Comparison of ENCODE assay signal across 21 cellular contexts in genomic region chr22:19258371-19258770, GRCh38. TPM values are rescaled to one million over a fixed set of nuclear protein-coding genes. Genes with fewer than 3 reads are reported as not detected.
DNase-seq lines count a peak whose midpoint lies in the region; ATAC-seq, FAIRE-seq and TF ChIP-seq lines count a peak whose summit lies in the region.
"Had no signal": no experiment of that assay in that cellular context is flagged by ENCODE, and none has a peak within 500 bp of the region (broad histone marks: within the 10 kb centered on the region; RNA-seq: fewer than 3 reads in every experiment).

No MANE protein-coding gene starts in this region.

- H3K36me3 ChIP-seq in K562 (ENCODE audit: control insufficient read depth, insufficient read depth, low read length) (no peaks in the 10 kb centered on the region), gastroesophageal sphincter (peaks cover 0 to 22% of the 10 kb centered on the region in 2 donors)

- no peak for DNase-seq in activated CD4-positive, alpha-beta T cell treated with anti-CD3 and anti-CD28 coated beads, Interleukin-2, amount 10 ng/mL, durations not matched to agents 7 days and 5 days
- DNase-seq in activated CD4-positive, alpha-beta T cell treated with anti-CD3 and anti-CD28 coated beads for 48 hours, result no peak
- DNase-seq in K562 (ENCODE audit: extremely low read depth in 1 of 4, low spot score in 3 of 4), result no peak
- DNase-seq in osteocyte (ENCODE audit: extremely low spot score, unreplicated experiment), result peak; percentile 57
- DNase-seq: AML-193; Caco-2; Calu3; CD4-positive, alpha-beta T cell; CD8-positive, alpha-beta T cell; GF-D8 had no signal

- no peak for TF ChIP-seq POLR2A in K562 (conservative IDR thresholded peaks at IDR 0.05)
- no peak for TF ChIP-seq POLR2A in gastroesophageal sphincter (IDR thresholded peaks at IDR 0.05)

- no peak overlapping the region for H2AFZ ChIP-seq in K562 (ENCODE audit: low read depth, low read length)

- no peak overlapping the region for H3K4me3 Mint-ChIP-seq in activated CD4-positive, alpha-beta T cell treated with anti-CD3 and anti-CD28 coated beads, Interleukin-2, amount 10 ng/mL, durations not matched to agents 7 days and 5 days
- H3K4me3 Mint-ChIP-seq in osteocyte (ENCODE audit: unreplicated experiment), result no peak overlapping the region
- H3K4me3 Mint-ChIP-seq: B cell had no signal

- H3K4me1 ChIP-seq in K562 (replicated peaks in 1 of 2; ENCODE audit: control insufficient read depth in 2 of 2, insufficient read depth in 2 of 2, low read length in 2 of 2) (peaks cover 0 to 9% of the 10 kb centered on the region in 2 experiments; a peak in 1 of 5 replicates), gastroesophageal sphincter (peaks cover 0 to 9% (median 0%) of the 10 kb centered on the region in 3 donors)
- H3K4me1 ChIP-seq: A549, Caco-2 had no signal

- in situ Hi-C loops in K562 (cut with MboI), result no loop called here

- TF ChIP-seq CTCF in K562 (IDR thresholded peaks at IDR 0.05 in 2 of 3, conservative IDR thresholded peaks at IDR 0.05 in 1 of 3; ENCODE audit: insufficient read depth in 2 of 3, low read depth in 1 of 3, low read length in 3 of 3), result peak in 1 of 3 experiments; percentile 24; a peak in 2 of 6 replicates
- no peak for TF ChIP-seq CTCF in osteocyte (IDR thresholded peaks at IDR 0.05)
- TF ChIP-seq CTCF in gastroesophageal sphincter (IDR thresholded peaks at IDR 0.05), result no peak

- no peaks in the 10 kb centered on the region for H4K20me1 ChIP-seq in K562 (replicated peaks; ENCODE audit: control insufficient read depth, insufficient read depth, low read length)
- H4K20me1 ChIP-seq: BLaER1 treated with 17β-estradiol and CSF1 and Interleukin-3, amounts not matched to agents 10 nM and 100 nM had no signal

- 34% methylated on average over 7 of the region's 7 CpGs for WGBS in K562 (ENCODE audit: insufficient coverage, low coverage, missing lambda C conversion rate)
- WGBS in gastroesophageal sphincter (ENCODE audit: low coverage in 1 of 2), 2 donors, result 95% methylated on average over 3 of the region's 7 CpGs; no CpG with 5 or more reads in 1 of the 2 donors

- peak overlapping the region; percentile 51 for H3K27ac Mint-ChIP-seq in activated CD4-positive, alpha-beta T cell treated with anti-CD3 and anti-CD28 coated beads, Interleukin-2, amount 10 ng/mL, durations not matched to agents 7 days and 5 days
- no peak overlapping the region for H3K27ac Mint-ChIP-seq in osteocyte (ENCODE audit: unreplicated experiment)
- H3K27ac Mint-ChIP-seq: B cell; CD4-positive, alpha-beta T cell; CD8-positive, alpha-beta T cell had no signal

- no peak overlapping the region for H3K4me3 ChIP-seq in K562
- no peak overlapping the region for H3K4me3 ChIP-seq in gastroesophageal sphincter
- H3K4me3 ChIP-seq: A549; BLaER1 treated with 17β-estradiol and CSF1 and Interleukin-3, amounts not matched to agents 10 nM and 100 nM had no signal

- peaks cover 3% of the 10 kb centered on the region for H3K27me3 Mint-ChIP-seq in activated CD4-positive, alpha-beta T cell treated with anti-CD3 and anti-CD28 coated beads, Interleukin-2, amount 10 ng/mL, durations not matched to agents 7 days and 5 days
- H3K27me3 Mint-ChIP-seq in osteocyte (ENCODE audit: unreplicated experiment), result no peaks in the 10 kb centered on the region
- H3K27me3 Mint-ChIP-seq: CD4-positive, alpha-beta T cell had no signal

- H3K27me3 ChIP-seq in K562 (ENCODE audit: control insufficient read depth in 2 of 2, insufficient read depth in 2 of 2, low read length in 2 of 2) (peaks cover 0 to 6% of the 10 kb centered on the region in 2 experiments; a peak in 1 of 5 replicates), gastroesophageal sphincter (no peaks in the 10 kb centered on the region)
- H3K27me3 ChIP-seq: BLaER1 treated with 17β-estradiol and CSF1 and Interleukin-3, amounts not matched to agents 10 nM and 100 nM had no signal

- FAIRE-seq in K562 (lab: Jason Lieb, UNC), result no peak
- FAIRE-seq: A549, D721Med, G401.6, GM12891, GM19239 had no signal

- no peaks in the 10 kb centered on the region for H3K79me2 ChIP-seq in K562 (ENCODE audit: control insufficient read depth, insufficient read depth, low read length)

- no peak overlapping the region for H3K27ac ChIP-seq in K562 (ENCODE audit: extremely low read depth, low read depth, low read length)
- no peak overlapping the region for H3K27ac ChIP-seq in gastroesophageal sphincter
- H3K27ac ChIP-seq: 22Rv1, A549, C4-2B had no signal

- no peaks in the 10 kb centered on the region for H3K9me1 ChIP-seq in K562 (ENCODE audit: control insufficient read depth, insufficient read depth, low read length)

- no peak for TF ChIP-seq EP300 in K562 (IDR thresholded peaks at IDR 0.05; ENCODE audit: low read length)
- no peak for TF ChIP-seq EP300 in gastroesophageal sphincter (IDR thresholded peaks at IDR 0.05)

- TF ChIP-seq RAD21 in K562 (CRISPR knock-in tag; conservative IDR thresholded peaks at IDR 0.05 in 1 of 2, IDR thresholded peaks at IDR 0.05 in 1 of 2), result no peak

- peaks cover 17% of the 10 kb centered on the region for H3K4me1 Mint-ChIP-seq in activated CD4-positive, alpha-beta T cell treated with anti-CD3 and anti-CD28 coated beads, Interleukin-2, amount 10 ng/mL, durations not matched to agents 7 days and 5 days
- H3K4me1 Mint-ChIP-seq in osteocyte (ENCODE audit: unreplicated experiment), result peaks cover 12% of the 10 kb centered on the region

- POLR2A ChIA-PET in activated CD4-positive, alpha-beta T cell treated with anti-CD3 and anti-CD28 coated beads, Interleukin-2, amount 10 ng/mL, durations not matched to agents 7 days and 5 days (lab: Charles Lee), result no interaction called here
- POLR2A ChIA-PET in K562 (lab: Yijun Ruan, JAX), result interaction anchor here (0.9 to 1.3 kb wide), 6 partner anchors 10 to 54 kb away, joined by 3 to 4 read pairs (median 3); no protein-coding TSS in a partner anchor

- H3K9ac ChIP-seq in K562 (ENCODE audit: insufficient read depth in 1 of 2, low read depth in 2 of 2, low read length in 2 of 2), result no peak overlapping the region
- H3K9ac ChIP-seq: BLaER1 treated with 17β-estradiol and CSF1 and Interleukin-3, amounts not matched to agents 10 nM and 100 nM had no signal

- H3K9me3 Mint-ChIP-seq in activated CD4-positive, alpha-beta T cell treated with anti-CD3 and anti-CD28 coated beads, Interleukin-2, amount 10 ng/mL, durations not matched to agents 7 days and 5 days, result peaks cover 2% of the 10 kb centered on the region
- peaks cover 4% of the 10 kb centered on the region for H3K9me3 Mint-ChIP-seq in osteocyte (ENCODE audit: unreplicated experiment)
- H3K9me3 Mint-ChIP-seq: CD4-positive, alpha-beta T cell; CD8-positive, alpha-beta T cell had no signal

- intact Hi-C loops in K562 (cut with micrococcal nuclease), result no loop called here

- H3K9me3 ChIP-seq in K562 (replicated peaks; ENCODE audit: control insufficient read depth, insufficient read depth, low read depth, low read length) (peaks cover 4% of the 10 kb centered on the region), gastroesophageal sphincter (peaks cover 0 to 9% (median 0%) of the 10 kb centered on the region in 3 donors)
- H3K9me3 ChIP-seq: A549 had no signal

- peaks cover 6% of the 10 kb centered on the region for H3K36me3 Mint-ChIP-seq in activated CD4-positive, alpha-beta T cell treated with anti-CD3 and anti-CD28 coated beads, Interleukin-2, amount 10 ng/mL, durations not matched to agents 7 days and 5 days (ENCODE audit: low read depth)
- H3K36me3 Mint-ChIP-seq in osteocyte (ENCODE audit: unreplicated experiment), result peaks cover 9% of the 10 kb centered on the region
- H3K36me3 Mint-ChIP-seq: CD8-positive, alpha-beta T cell had no signal

- no peak overlapping the region for H3K4me2 ChIP-seq in K562 (ENCODE audit: insufficient read depth, low read length)
- H3K4me2 ChIP-seq: A549 had no signal

- BruUV-seq in K562 (replicated peaks; lab: Mats Ljungman, UMichigan), result no TSS peak

- CTCF ChIA-PET in activated CD4-positive, alpha-beta T cell treated with anti-CD3 and anti-CD28 coated beads, Interleukin-2, amount 10 ng/mL, durations not matched to agents 7 days and 5 days (lab: Charles Lee), result interaction anchor here (0.8 kb wide), 1 partner anchor 17 kb away, joined by 3 read pairs; no protein-coding TSS in a partner anchor
- CTCF ChIA-PET in K562 (lab: Yijun Ruan, JAX; ENCODE audit: low intra/inter-chr PET ratio), result no interaction called here

- ATAC-seq in K562 (peak; percentile 16; the same call in 2 of the 3 replicates), HG03442 (IDR thresholded peaks at IDR 0.05; ENCODE audit: unreplicated experiment) (no peak), gastroesophageal sphincter (no peak)
- ATAC-seq: A549; CD8-positive, alpha-beta T cell had no signal

TF ChIP-seq in K562, 482 proteins besides CTCF, POLR2A, EP300 and RAD21 (continues in another document):
- no peak for TF ChIP-seq ELF2 (CRISPR knock-in tag; IDR thresholded peaks at IDR 0.05)

RNA-seq across cellular contexts. Expression of gene CLTCL1, which starts 33.1 kb away (rescaled TPM):
- total RNA-seq in activated CD4-positive, alpha-beta T cell treated with anti-CD3 and anti-CD28 coated beads, Interleukin-2, amount 10 ng/mL, durations not matched to agents 7 days and 5 days, result under 1 TPM; 0.62 to 0.69 TPM
- total RNA-seq in K562 (2011; cell fraction: chromatin; rRNA removed; ENCODE audit: low replicate concordance), result 78.7 and 79.9 TPM in 2 replicates
- 32.0 and 34.7 TPM in 2 replicates for total RNA-seq in K562 (2011; cell fraction: nucleolus; rRNA removed)
- total RNA-seq in K562 (2011; cell fraction: nucleoplasm; rRNA removed), result 23.7 and 38.1 TPM in 2 replicates
- total RNA-seq in K562 (2014; rRNA removed) (4.3 and 5.4 TPM in 2 replicates), K562 (2014; rRNA removed; fragmentation: Illumina TruSeq; extraction: Trizol) (4.2 and 4.6 TPM in 2 replicates), K562 (2015; rRNA removed; fragmentation: Illumina TruSeq; extraction: Trizol) (3.6 and 4.5 TPM in 2 replicates), K562 (2021) (8.5 and 8.8 TPM in 2 replicates), osteocyte (7.9 and 10.1 TPM in 2 replicates), gastroesophageal sphincter (10 to 100 TPM in 1 of 4 donors, 1 to 10 TPM in 3; 5.7 to 11.7 (median 8.4) TPM)
- polyA plus RNA-seq in K562 (2011; rRNA removed) (11.7 and 17.0 TPM in 2 replicates), K562 (2014; fragmentation: Illumina TruSeq; extraction: Trizol) (4.3 and 5.0 TPM in 2 replicates), K562 (2014; fragmentation: Nextera tagmentation; extraction: Ambion mirVana) (1 to 10 TPM; 1.1 to 2.1 TPM), K562 (2014; rRNA removed) (5.8 and 8.8 TPM in 2 replicates)
- 10.3 and 14.5 TPM in 2 replicates for polyA plus RNA-seq in K562 (2011; cell fraction: cytosol; rRNA removed)
- polyA plus RNA-seq in K562 (2011; cell fraction: nucleus; rRNA removed), result 41.1 and 49.0 TPM in 2 replicates
- 5.7 and 18.7 TPM in 2 replicates for polyA plus RNA-seq in K562 (2012)
- polyA minus RNA-seq in K562 (2011; rRNA and poly(A)+ RNA removed), result 25.0 and 27.6 TPM in 2 replicates
- 12.9 and 15.0 TPM in 2 replicates for polyA minus RNA-seq in K562 (2011; cell fraction: cytosol; rRNA and poly(A)+ RNA removed)
- polyA minus RNA-seq in K562 (2011; cell fraction: nucleus; rRNA and poly(A)+ RNA removed), result 18.0 and 35.4 TPM in 2 replicates
